Comparison of ENCODE assay signal across 11 cellular contexts in genomic region chr3:94525039-94525438, GRCh38.
DNase-seq lines count a peak whose midpoint lies in the region; ATAC-seq and TF ChIP-seq lines count a peak whose summit lies in the region.
"Had no signal": no experiment of that assay in that cellular context is flagged by ENCODE, and none has a peak within 500 bp of the region (broad histone marks: within the 10 kb centered on the region; RNA-seq: fewer than 3 reads in every experiment).

No MANE protein-coding gene starts in this region.

- no peak for ATAC-seq in GM18511 (IDR thresholded peaks at IDR 0.05; ENCODE audit: unreplicated experiment)
- ATAC-seq: T-helper 17 cell had no signal

- H3K36me3 Mint-ChIP-seq in glutamatergic neuron (ENCODE audit: unreplicated experiment) (no peaks in the 10 kb centered on the region), progenitor cell of endocrine pancreas (ENCODE audit: insufficient read depth) (no peaks in the 10 kb centered on the region)

- no peaks in the 10 kb centered on the region for H3K9me3 Mint-ChIP-seq in glutamatergic neuron (ENCODE audit: unreplicated experiment)
- peaks cover 6% of the 10 kb centered on the region for H3K9me3 Mint-ChIP-seq in progenitor cell of endocrine pancreas (ENCODE audit: low read depth)
- H3K9me3 Mint-ChIP-seq: activated naive CD4-positive, alpha-beta T cell treated with anti-CD3 and anti-CD28 coated beads for 36 hours had no signal

- in situ Hi-C loops in HAP-1 (cut with MboI; ENCODE audit: low sequenced_read_pairs), result no loop called here
- in situ Hi-C loops in SK-MEL-5 (cut with HindIII; ENCODE audit: low pct_unique_long_range_greater_than_20kb, low sequenced_read_pairs), result no loop called here

- H3K4me1 Mint-ChIP-seq in glutamatergic neuron (ENCODE audit: low read depth, unreplicated experiment) (peaks cover 10% of the 10 kb centered on the region), progenitor cell of endocrine pancreas (ENCODE audit: low read depth) (peaks cover 41% of the 10 kb centered on the region)
- H3K4me1 Mint-ChIP-seq: T-helper 17 cell had no signal

- no peaks in the 10 kb centered on the region for H3K27me3 ChIP-seq in HAP-1 (ENCODE audit: low read depth)
- H3K27me3 ChIP-seq in Peyer's patch, result no peaks in the 10 kb centered on the region

- no peak overlapping the region for H3K27ac Mint-ChIP-seq in glutamatergic neuron (ENCODE audit: unreplicated experiment)
- H3K27ac Mint-ChIP-seq in progenitor cell of endocrine pancreas, result peak overlapping the region; percentile 85
- H3K27ac Mint-ChIP-seq: activated naive CD4-positive, alpha-beta T cell treated with anti-CD3 and anti-CD28 coated beads for 36 hours; T-helper 17 cell had no signal

- no peak for TF ChIP-seq POLR2A in Peyer's patch (IDR thresholded peaks at IDR 0.05)

- no peak overlapping the region for H3K27ac ChIP-seq in Peyer's patch

- peak; percentile 6 to 44 for DNase-seq in HAP-1 (ENCODE audit: low spot score in 2 of 2)
- DNase-seq in SK-MEL-5 (ENCODE audit: low read depth, low spot score), result peak; percentile 77
- DNase-seq in glutamatergic neuron, result peak; percentile 40
- no peak for DNase-seq in progenitor cell of endocrine pancreas (ENCODE audit: low spot score, unreplicated experiment)
- DNase-seq in occipital lobe (lab: John Stamatoyannopoulos, UW), result no peak
- no peak for DNase-seq in NCI-H2227 (lab: John Stamatoyannopoulos, UW; ENCODE audit: unreplicated experiment)
- no peak for DNase-seq in Peyer's patch
- DNase-seq: activated naive CD4-positive, alpha-beta T cell treated with anti-CD3 and anti-CD28 coated beads for 36 hours; HCEC 1CT; T-helper 17 cell had no signal

- H3K9me3 ChIP-seq in HAP-1 (no peaks in the 10 kb centered on the region; the same call in 1 of the 2 replicates), Peyer's patch (no peaks in the 10 kb centered on the region)

- TF ChIP-seq CTCF in glutamatergic neuron (IDR thresholded peaks at IDR 0.05; ENCODE audit: partially characterized antibody, unreplicated experiment) (peak; percentile 30), progenitor cell of endocrine pancreas (IDR thresholded peaks at IDR 0.05; ENCODE audit: unreplicated experiment) (peak; percentile 74), Peyer's patch (IDR thresholded peaks at IDR 0.05) (no peak)

- H3K4me3 ChIP-seq in HAP-1 (no peak overlapping the region), Peyer's patch (no peak overlapping the region)

- H3K36me3 ChIP-seq in HAP-1 (replicated peaks) (no peaks in the 10 kb centered on the region), Peyer's patch (no peaks in the 10 kb centered on the region)

- no peaks in the 10 kb centered on the region for H3K4me1 ChIP-seq in HAP-1
- no peaks in the 10 kb centered on the region for H3K4me1 ChIP-seq in Peyer's patch

- H3K4me3 Mint-ChIP-seq in glutamatergic neuron (ENCODE audit: unreplicated experiment), result no peak overlapping the region
- H3K4me3 Mint-ChIP-seq in progenitor cell of endocrine pancreas (ENCODE audit: low read depth), result peak overlapping the region; percentile 0
- H3K4me3 Mint-ChIP-seq: activated naive CD4-positive, alpha-beta T cell treated with anti-CD3 and anti-CD28 coated beads for 36 hours; T-helper 17 cell had no signal

- no peaks in the 10 kb centered on the region for H3K27me3 Mint-ChIP-seq in glutamatergic neuron (ENCODE audit: unreplicated experiment)
- no peaks in the 10 kb centered on the region for H3K27me3 Mint-ChIP-seq in progenitor cell of endocrine pancreas
- H3K27me3 Mint-ChIP-seq: T-helper 17 cell had no signal

Comparison
In these comparisons a context has a peak if more than half of its experiments do, and no peak if none do; other contexts are left out.
1. DNase-seq: peak in HAP-1 (2 of 2), SK-MEL-5 (single experiment) and glutamatergic neuron (single experiment); none in progenitor cell of endocrine pancreas (single experiment), occipital lobe (single experiment), NCI-H2227 (single experiment) and Peyer's patch (0 of 3).
2. CTCF ChIP-seq: peak in glutamatergic neuron (single experiment) and progenitor cell of endocrine pancreas (single experiment); none in Peyer's patch (0 of 6).